In the genomic region with DNA sequence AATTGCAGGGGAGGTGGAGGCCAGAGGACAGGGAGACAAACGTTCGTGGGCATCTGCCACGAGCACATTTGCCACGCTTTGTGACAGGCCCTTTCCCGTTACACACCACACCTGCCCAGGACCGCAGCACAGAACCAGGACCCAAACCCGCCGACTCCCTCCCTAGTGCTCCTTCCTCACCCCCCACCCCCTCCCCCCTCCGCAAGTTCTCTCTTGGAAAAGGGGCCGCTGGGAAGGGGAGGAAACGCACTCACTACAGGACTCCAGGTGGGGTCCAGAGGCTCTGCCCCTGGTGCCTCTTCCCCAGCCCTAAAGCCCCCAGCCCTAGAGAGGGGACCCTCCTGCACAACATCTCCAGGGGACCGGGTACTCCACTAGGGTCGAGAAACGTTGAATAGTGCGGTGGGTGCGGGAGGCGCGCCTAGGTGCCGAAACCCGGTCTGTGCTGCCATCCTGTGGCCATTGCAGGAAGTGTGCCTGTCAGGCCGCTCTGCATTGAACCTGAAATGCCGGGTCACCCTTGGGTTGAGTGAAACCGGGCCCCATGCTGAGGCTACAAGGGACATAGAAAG, we compare ENCODE assay signal across 8 cellular contexts. TPM values are rescaled to one million over a fixed set of nuclear protein-coding genes. Genes with fewer than 3 reads are reported as not detected.
DNase-seq lines count a peak whose midpoint lies in the region; TF ChIP-seq lines count a peak whose summit lies in the region.

No MANE protein-coding gene starts in this region.

- H3K4me3 ChIP-seq in epithelial cell of esophagus (ENCODE audit: low read length), result peak overlapping the region; percentile 29

- TF ChIP-seq POLR2A in GM18951 (IDR thresholded peaks at IDR 0.05; ENCODE audit: extremely low read depth, insufficient read depth, insufficient read length), result peak; percentile 45

- peak; percentile 91 for TF ChIP-seq CTCF in AG09319 (IDR thresholded peaks at IDR 0.05; ENCODE audit: low read depth, low read length)
- peak; percentile 92 for TF ChIP-seq CTCF in epithelial cell of esophagus (IDR thresholded peaks at IDR 0.05; ENCODE audit: insufficient read depth, low read depth, low read length, missing control alignments)

- in situ Hi-C loops in GM18951 (cut with MboI; ENCODE audit: low sequenced_read_pairs, unreplicated experiment), result loop anchor here (10.0 to 25.0 kb wide), 2 partner anchors 112 to 754 kb away; no protein-coding TSS in a partner anchor

- DNase-seq in AG09319 (ENCODE audit: extremely low read depth, low read depth) (no peak), HT1080 (ENCODE audit: low read depth) (peak; percentile 63), NOMO-1 treated with dmso at 0.1 percent for 144 hours (lab: John Stamatoyannopoulos, UW; ENCODE audit: unreplicated experiment) (peak; percentile 89), epithelial cell of esophagus (ENCODE audit: low read depth) (peak; percentile 69), mucosa of gallbladder (ENCODE audit: low spot score) (peak; percentile 89)
- DNase-seq in activated CD8-positive, alpha-beta memory T cell treated with anti-CD3 and anti-CD28 coated beads, Interleukin-2, amount 50 U/mL, for 24 hours (ENCODE audit: extremely low read depth), result peak; percentile 70
- DNase-seq in stimulated activated CD8-positive, alpha-beta memory T cell treated with anti-CD3 and anti-CD28 coated beads, Interleukin-4, amount 100 ng/mL, for 24 hours (ENCODE audit: low read depth), result peak; percentile 81

RNA-seq across cellular contexts. Expression of gene EIF1, which starts 21.9 kb away (rescaled TPM):
- 78.2 and 312 TPM in 2 replicates for total RNA-seq in HT1080 (2014; rRNA removed; shearing (Covaris generic))
- polyA plus RNA-seq in HT1080 (2015; cell fraction: cytosol; rRNA removed), result 402 and 484 TPM in 2 replicates
- polyA plus RNA-seq in HT1080 (2015; cell fraction: nucleus; rRNA removed), result 465 and 478 TPM in 2 replicates
- 723 TPM for total RNA-seq in mucosa of gallbladder

RNA-seq across cellular contexts. Expression of gene KRT17, which starts 42.4 kb away (rescaled TPM):
- 0.72 and 1.6 TPM in 2 replicates for total RNA-seq in HT1080 (2014; rRNA removed; shearing (Covaris generic))
- 1.9 and 2.4 TPM in 2 replicates for polyA plus RNA-seq in HT1080 (2015; cell fraction: cytosol; rRNA removed)
- 0.49 and 2.1 TPM in 2 replicates for polyA plus RNA-seq in HT1080 (2015; cell fraction: nucleus; rRNA removed)
- not detected for total RNA-seq in mucosa of gallbladder

RNA-seq across cellular contexts. Expression of gene GAST, which starts 45.3 kb away (rescaled TPM):
- not detected in 2 replicates for total RNA-seq in HT1080 (2014; rRNA removed; shearing (Covaris generic))
- polyA plus RNA-seq in HT1080 (2015; cell fraction: cytosol; rRNA removed), result not detected in 2 replicates
- not detected in 2 replicates for polyA plus RNA-seq in HT1080 (2015; cell fraction: nucleus; rRNA removed)
- total RNA-seq in mucosa of gallbladder, result not detected

RNA-seq across cellular contexts. Expression of gene KRT16, which starts 54.2 kb away (rescaled TPM):
- not detected in 2 replicates for total RNA-seq in HT1080 (2014; rRNA removed; shearing (Covaris generic))
- 0.06 TPM in 1 of 2 replicates, not detected in the other for polyA plus RNA-seq in HT1080 (2015; cell fraction: cytosol; rRNA removed)
- polyA plus RNA-seq in HT1080 (2015; cell fraction: nucleus; rRNA removed), result 0.07 TPM in 1 of 2 replicates, not detected in the other
- total RNA-seq in mucosa of gallbladder, result not detected
